1 cellular context compared by ENCODE assay signal in the genomic region with DNA sequence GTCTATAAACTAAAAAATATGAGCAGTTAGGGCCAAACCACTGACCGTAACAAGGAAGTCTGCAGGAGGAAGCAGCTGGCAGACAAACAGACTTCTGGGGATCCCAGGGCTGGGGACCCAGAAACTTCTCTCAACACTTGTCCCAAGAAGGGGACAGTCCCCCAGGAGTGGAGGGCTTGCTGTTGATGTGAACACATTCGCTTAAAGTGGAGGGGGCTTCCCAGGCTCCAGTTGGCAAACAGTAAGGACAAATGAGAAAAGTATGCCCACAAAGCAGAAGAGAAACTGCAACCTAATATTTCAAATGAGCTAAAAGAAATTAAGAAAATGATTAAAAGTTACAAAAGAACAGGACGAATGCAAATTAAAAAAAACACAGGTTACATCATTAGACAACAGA.
TF ChIP-seq lines count a peak whose summit lies in the region.

No MANE protein-coding gene starts in this region.

TF ChIP-seq in GM12878, 131 proteins besides CTCF, POLR2A, EP300 and RAD21:
- TF ChIP-seq, protein P1, sequence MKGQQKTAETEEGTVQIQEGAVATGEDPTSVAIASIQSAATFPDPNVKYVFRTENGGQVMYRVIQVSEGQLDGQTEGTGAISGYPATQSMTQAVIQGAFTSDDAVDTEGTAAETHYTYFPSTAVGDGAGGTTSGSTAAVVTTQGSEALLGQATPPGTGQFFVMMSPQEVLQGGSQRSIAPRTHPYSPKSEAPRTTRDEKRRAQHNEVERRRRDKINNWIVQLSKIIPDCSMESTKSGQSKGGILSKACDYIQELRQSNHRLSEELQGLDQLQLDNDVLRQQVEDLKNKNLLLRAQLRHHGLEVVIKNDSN (IDR thresholded peaks at IDR 0.05; ENCODE audit: borderline replicate concordance, extremely low read length, insufficient read depth, low read depth, low read length): no peak
- TF ChIP-seq ZNF24 (IDR thresholded peaks at IDR 0.05) (no peak), NR2F1 (conservative IDR thresholded peaks at IDR 0.05) (no peak), MTA2 (IDR thresholded peaks at IDR 0.05; ENCODE audit: low read depth) (peak; percentile 69), FOS (IDR thresholded peaks at IDR 0.05; ENCODE audit: borderline replicate concordance, extremely low read depth, insufficient read length) (no peak), RAD51 (IDR thresholded peaks at IDR 0.05) (no peak), NKRF (conservative IDR thresholded peaks at IDR 0.05) (no peak), PAX5 (IDR thresholded peaks at IDR 0.05; ENCODE audit: borderline replicate concordance, low read depth, low read length) (no peak), IKZF1 (conservative IDR thresholded peaks at IDR 0.05) (peak; percentile 64; the same call in 1 of the 2 replicates), CHD4 (IDR thresholded peaks at IDR 0.05) (no peak), RELB (IDR thresholded peaks at IDR 0.05; ENCODE audit: low read depth) (peak; percentile 61; the same call in 1 of the 2 replicates), SUPT20H (IDR thresholded peaks at IDR 0.05; ENCODE audit: borderline replicate concordance, control insufficient read depth, low read depth, low read length) (no peak), ZSCAN29 (IDR thresholded peaks at IDR 0.05) (no peak), BMI1 (IDR thresholded peaks at IDR 0.05; ENCODE audit: borderline replicate concordance) (no peak), WRNIP1 (IDR thresholded peaks at IDR 0.05; ENCODE audit: borderline replicate concordance, low read depth, low read length) (no peak), IRF5 (IDR thresholded peaks at IDR 0.05; ENCODE audit: borderline replicate concordance) (no peak), IKZF2 (IDR thresholded peaks at IDR 0.05) (peak; percentile 54 to 63; a peak in 3 of 4 replicates), PML (IDR thresholded peaks at IDR 0.05; ENCODE audit: low read length) (no peak), EGR1 (IDR thresholded peaks at IDR 0.05; ENCODE audit: borderline replicate concordance in 1 of 2, low read depth in 2 of 2, low read length in 2 of 2) (no peak), CBX3 (IDR thresholded peaks at IDR 0.05; ENCODE audit: borderline replicate concordance, low read depth) (no peak), NFIC (IDR thresholded peaks at IDR 0.05; ENCODE audit: low read depth, low read length) (no peak), ATF7 (IDR thresholded peaks at IDR 0.05; ENCODE audit: low read depth) (peak; percentile 47; the same call in 1 of the 2 replicates), USF2 (IDR thresholded peaks at IDR 0.05; ENCODE audit: borderline replicate concordance, low read depth, low read length) (no peak), DPF2 (IDR thresholded peaks at IDR 0.05) (peak; percentile 39; the same call in 1 of the 2 replicates), CHD2 (IDR thresholded peaks at IDR 0.05; ENCODE audit: borderline replicate concordance, low read depth, low read length) (no peak)
- TF ChIP-seq, protein P2, sequence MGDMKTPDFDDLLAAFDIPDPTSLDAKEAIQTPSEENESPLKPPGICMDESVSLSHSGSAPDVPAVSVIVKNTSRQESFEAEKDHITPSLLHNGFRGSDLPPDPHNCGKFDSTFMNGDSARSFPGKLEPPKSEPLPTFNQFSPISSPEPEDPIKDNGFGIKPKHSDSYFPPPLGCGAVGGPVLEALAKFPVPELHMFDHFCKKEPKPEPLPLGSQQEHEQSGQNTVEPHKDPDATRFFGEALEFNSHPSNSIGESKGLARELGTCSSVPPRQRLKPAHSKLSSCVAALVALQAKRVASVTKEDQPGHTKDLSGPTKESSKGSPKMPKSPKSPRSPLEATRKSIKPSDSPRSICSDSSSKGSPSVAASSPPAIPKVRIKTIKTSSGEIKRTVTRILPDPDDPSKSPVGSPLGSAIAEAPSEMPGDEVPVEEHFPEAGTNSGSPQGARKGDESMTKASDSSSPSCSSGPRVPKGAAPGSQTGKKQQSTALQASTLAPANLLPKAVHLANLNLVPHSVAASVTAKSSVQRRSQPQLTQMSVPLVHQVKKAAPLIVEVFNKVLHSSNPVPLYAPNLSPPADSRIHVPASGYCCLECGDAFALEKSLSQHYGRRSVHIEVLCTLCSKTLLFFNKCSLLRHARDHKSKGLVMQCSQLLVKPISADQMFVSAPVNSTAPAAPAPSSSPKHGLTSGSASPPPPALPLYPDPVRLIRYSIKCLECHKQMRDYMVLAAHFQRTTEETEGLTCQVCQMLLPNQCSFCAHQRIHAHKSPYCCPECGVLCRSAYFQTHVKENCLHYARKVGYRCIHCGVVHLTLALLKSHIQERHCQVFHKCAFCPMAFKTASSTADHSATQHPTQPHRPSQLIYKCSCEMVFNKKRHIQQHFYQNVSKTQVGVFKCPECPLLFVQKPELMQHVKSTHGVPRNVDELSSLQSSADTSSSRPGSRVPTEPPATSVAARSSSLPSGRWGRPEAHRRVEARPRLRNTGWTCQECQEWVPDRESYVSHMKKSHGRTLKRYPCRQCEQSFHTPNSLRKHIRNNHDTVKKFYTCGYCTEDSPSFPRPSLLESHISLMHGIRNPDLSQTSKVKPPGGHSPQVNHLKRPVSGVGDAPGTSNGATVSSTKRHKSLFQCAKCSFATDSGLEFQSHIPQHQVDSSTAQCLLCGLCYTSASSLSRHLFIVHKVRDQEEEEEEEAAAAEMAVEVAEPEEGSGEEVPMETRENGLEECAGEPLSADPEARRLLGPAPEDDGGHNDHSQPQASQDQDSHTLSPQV (IDR thresholded peaks at IDR 0.05): no peak
- TF ChIP-seq, protein P3, sequence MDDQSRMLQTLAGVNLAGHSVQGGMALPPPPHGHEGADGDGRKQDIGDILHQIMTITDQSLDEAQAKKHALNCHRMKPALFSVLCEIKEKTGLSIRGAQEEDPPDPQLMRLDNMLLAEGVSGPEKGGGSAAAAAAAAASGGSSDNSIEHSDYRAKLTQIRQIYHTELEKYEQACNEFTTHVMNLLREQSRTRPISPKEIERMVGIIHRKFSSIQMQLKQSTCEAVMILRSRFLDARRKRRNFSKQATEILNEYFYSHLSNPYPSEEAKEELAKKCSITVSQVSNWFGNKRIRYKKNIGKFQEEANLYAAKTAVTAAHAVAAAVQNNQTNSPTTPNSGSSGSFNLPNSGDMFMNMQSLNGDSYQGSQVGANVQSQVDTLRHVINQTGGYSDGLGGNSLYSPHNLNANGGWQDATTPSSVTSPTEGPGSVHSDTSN (IDR thresholded peaks at IDR 0.05; ENCODE audit: insufficient replicate concordance, low read depth, low read length): no peak
